Comparison of ENCODE assay signal across 18 cellular contexts in genomic region chr1:226104671-226105121, GRCh38. TPM values are rescaled to one million over a fixed set of nuclear protein-coding genes. Genes with fewer than 3 reads are reported as not detected.
DNase-seq lines count a peak whose midpoint lies in the region; ATAC-seq, FAIRE-seq and TF ChIP-seq lines count a peak whose summit lies in the region.
"Had no signal": no experiment of that assay in that cellular context is flagged by ENCODE, and none has a peak within 500 bp of the region (broad histone marks: within the 10 kb centered on the region; RNA-seq: fewer than 3 reads in every experiment).

No MANE protein-coding gene starts in this region.

- no peak overlapping the region for H3K9ac ChIP-seq in IMR-90 (ENCODE audit: low read depth, low read length)
- H3K9ac ChIP-seq in HepG2 (ENCODE audit: insufficient read depth, low read depth, low read length) = no peak overlapping the region

- H3K4me3 Mint-ChIP-seq in activated naive CD4-positive, alpha-beta T cell treated with anti-CD3 and anti-CD28 coated beads for 36 hours = no peak overlapping the region

- H4K91ac ChIP-seq in IMR-90 (ENCODE audit: insufficient read depth, low read depth, low read length) = no peak overlapping the region

- H3K4me2 ChIP-seq in IMR-90 (ENCODE audit: low read depth, low read length) = no peak overlapping the region
- H3K4me2 ChIP-seq in HepG2 (ENCODE audit: low read depth, low read length) = no peak overlapping the region
- H3K4me2 ChIP-seq: smooth muscle cell had no signal

- H3K4ac ChIP-seq in IMR-90 (ENCODE audit: low read depth, low read length) = no peak overlapping the region

- no peak overlapping the region for H2BK5ac ChIP-seq in IMR-90 (ENCODE audit: low read depth, low read length, poor library complexity, severe bottlenecking)

- FAIRE-seq in bronchial epithelial cell (lab: Jason Lieb, UNC) = no peak
- no peak for FAIRE-seq in HepG2 (lab: Jason Lieb, UNC)
- FAIRE-seq: endothelial cell of umbilical vein had no signal

- BruUV-seq in IMR-90 (replicated peaks; lab: Mats Ljungman, UMichigan) = no TSS peak
- no TSS peak for BruUV-seq in HepG2 (replicated peaks; lab: Mats Ljungman, UMichigan)

- intact Hi-C loops in IMR-90 (cut with micrococcal nuclease) = no loop called here
- intact Hi-C loops in HepG2 (cut with micrococcal nuclease; ENCODE audit: unreplicated experiment) = no loop called here
- intact Hi-C loops in activated naive CD4-positive, alpha-beta T cell treated with anti-CD3 and anti-CD28 coated beads for 36 hours (cut with micrococcal nuclease) = no loop called here

- H4K20me1 ChIP-seq in IMR-90 (ENCODE audit: insufficient read depth, low read length) = no peaks in the 10 kb centered on the region
- no peaks in the 10 kb centered on the region for H4K20me1 ChIP-seq in HepG2 (ENCODE audit: insufficient read depth, low read length)

- peak; percentile 75 for DNase-seq in EH (ENCODE audit: low read depth)
- peak; percentile 52 for DNase-seq in IMR-90
- peak; percentile 72 for DNase-seq in bronchial epithelial cell (ENCODE audit: low read depth)
- DNase-seq in HepG2 (ENCODE audit: low spot score) = no peak
- DNase-seq in GM03348 (ENCODE audit: low spot score) = no peak
- no peak for DNase-seq in activated naive CD4-positive, alpha-beta T cell treated with anti-CD3 and anti-CD28 coated beads for 36 hours
- DNase-seq in effector CD8-positive, alpha-beta T cell (lab: John Stamatoyannopoulos, UW) = no peak
- DNase-seq: activated CD4-positive, CD25-positive, alpha-beta regulatory T cell treated with anti-CD3 and anti-CD28 coated beads, Interleukin-2, amount 50 U/mL, for 72 hours; activated effector memory CD4-positive, alpha-beta T cell treated with anti-CD3 and anti-CD28 coated beads, Interleukin-2, amount 50 U/mL, for 16 hours; AML-193; amygdala; Caco-2; NCI-H1105 treated with DMSO at 0.1 percent for 48 hours; NCI-H2171 treated with DMSO at 0.1 percent for 48 hours; ovary had no signal

- no peak overlapping the region for H2BK20ac ChIP-seq in IMR-90 (ENCODE audit: low read depth, low read length)

- TF ChIP-seq CTCF in IMR-90 (conservative IDR thresholded peaks at IDR 0.05; ENCODE audit: low read depth, low read length) = no peak
- no peak for TF ChIP-seq CTCF in bronchial epithelial cell (IDR thresholded peaks at IDR 0.05; ENCODE audit: insufficient read depth, low read length, severe bottlenecking)
- no peak for TF ChIP-seq CTCF in HepG2 (CRISPR knock-in tag; IDR thresholded peaks at IDR 0.05)

- no peak overlapping the region for H2AK5ac ChIP-seq in IMR-90 (ENCODE audit: low read depth, low read length)

- no peaks in the 10 kb centered on the region for H3K36me3 Mint-ChIP-seq in activated naive CD4-positive, alpha-beta T cell treated with anti-CD3 and anti-CD28 coated beads for 36 hours (ENCODE audit: low read depth)

- H3K79me1 ChIP-seq in IMR-90 (ENCODE audit: low read depth in 1 of 2, low read length in 2 of 2) = no peaks in the 10 kb centered on the region

- CTCF ChIA-PET in IMR-90 (lab: Yijun Ruan, JAX) = no interaction called here
- CTCF ChIA-PET in HepG2 (lab: Yijun Ruan, JAX; ENCODE audit: low intra/inter-chr PET ratio, low total read pairs) = no interaction called here
- CTCF ChIA-PET in activated naive CD4-positive, alpha-beta T cell treated with anti-CD3 and anti-CD28 coated beads for 36 hours (lab: Charles Lee) = no interaction called here

- no peak overlapping the region for H2BK120ac ChIP-seq in IMR-90 (ENCODE audit: low read depth, low read length)

- H3K9me1 ChIP-seq in IMR-90 (ENCODE audit: insufficient read depth, low read length) = no peaks in the 10 kb centered on the region

- H3K56ac ChIP-seq in IMR-90 (ENCODE audit: extremely low read depth, insufficient read depth, low read length) = no peak overlapping the region

- in situ Hi-C loops in IMR-90 (cut with MboI; ENCODE audit: low sequenced_read_pairs) = no loop called here
- in situ Hi-C loops in HepG2 (cut with HindIII; ENCODE audit: extremely low pct_ligation_motif_present, low pct_unique_long_range_greater_than_20kb) = no loop called here

- no peak overlapping the region for H3K14ac ChIP-seq in IMR-90 (replicated peaks; ENCODE audit: low read depth, low read length)

- H3K4me3 ChIP-seq in IMR-90 (ENCODE audit: insufficient read depth, low read depth, low read length) = no peak overlapping the region
- no peak overlapping the region for H3K4me3 ChIP-seq in bronchial epithelial cell (ENCODE audit: low read depth, low read length)
- H3K4me3 ChIP-seq in HepG2 (replicated peaks in 1 of 3; ENCODE audit: insufficient read depth in 1 of 3, low read depth in 2 of 3, low read length in 3 of 3) = no peak overlapping the region
- H3K4me3 ChIP-seq: ovary, smooth muscle cell had no signal

- peak overlapping the region in 1 of 2 experiments; percentile 40; a peak in 2 of 4 replicates for H4K8ac ChIP-seq in IMR-90 (ENCODE audit: low read depth in 2 of 2, low read length in 2 of 2)

- H2BK15ac ChIP-seq in IMR-90 (ENCODE audit: low read depth, low read length) = no peak overlapping the region

- H2AK9ac ChIP-seq in IMR-90 (replicated peaks; ENCODE audit: low read depth, low read length, poor library complexity) = no peak overlapping the region

- peaks cover 2% of the 10 kb centered on the region for H3K27me3 Mint-ChIP-seq in activated naive CD4-positive, alpha-beta T cell treated with anti-CD3 and anti-CD28 coated beads for 36 hours (ENCODE audit: low read depth)

- WGBS in IMR-90 (ENCODE audit: extremely low coverage in 2 of 2, insufficient read length in 1 of 2), 2 experiments = 35% methylated on average over 8 of the region's 8 CpGs; no CpG with 5 or more reads in 1 of the 2 experiments
- WGBS in HepG2 (ENCODE audit: low lambda C conversion rate) = 36% methylated on average over 7 of the region's 8 CpGs

- H3K79me2 ChIP-seq in HepG2 (ENCODE audit: insufficient read depth, low read length) = no peaks in the 10 kb centered on the region

- peak; percentile 40 for ATAC-seq in IMR-90 (ENCODE audit: low read depth)
- no peak for ATAC-seq in HepG2
- ATAC-seq in activated CD4-positive, CD25-positive, alpha-beta regulatory T cell treated with anti-CD3 and anti-CD28 coated beads, Interleukin-2, amount 50 U/mL, for 24 hours = no peak

- peaks cover 15% of the 10 kb centered on the region for H3K4me1 Mint-ChIP-seq in activated naive CD4-positive, alpha-beta T cell treated with anti-CD3 and anti-CD28 coated beads for 36 hours (ENCODE audit: low read depth)

- TF ChIP-seq POLR2A in IMR-90 (IDR thresholded peaks at IDR 0.05; ENCODE audit: low read depth, low read length) (no peak), HepG2 (IDR thresholded peaks at IDR 0.05; ENCODE audit: insufficient read depth in 1 of 2, low read depth in 2 of 2, low read length in 2 of 2) (no peak)

- H3K36me3 ChIP-seq in IMR-90 (ENCODE audit: control insufficient read depth, insufficient read depth, low read length) (no peaks in the 10 kb centered on the region), bronchial epithelial cell (ENCODE audit: control insufficient read depth, insufficient read depth, low read length) (no peaks in the 10 kb centered on the region), HepG2 (replicated peaks in 1 of 2; ENCODE audit: control insufficient read depth in 1 of 2, insufficient read depth in 2 of 2, low read length in 2 of 2) (no peaks in the 10 kb centered on the region; a peak in 1 of 5 replicates)
- H3K36me3 ChIP-seq: ovary had no signal

- POLR2A ChIA-PET in IMR-90 (lab: Charles Lee; ENCODE audit: unreplicated experiment) = no interaction called here
- POLR2A ChIA-PET in HepG2 (lab: Yijun Ruan, JAX) = no interaction called here

- TF ChIP-seq EP300 in HepG2 (IDR thresholded peaks at IDR 0.05; ENCODE audit: low read depth in 2 of 2, low read length in 2 of 2) (no peak), HepG2 (CRISPR knock-in tag; IDR thresholded peaks at IDR 0.05; ENCODE audit: borderline replicate concordance) (no peak)

- H3K27ac ChIP-seq in IMR-90 (ENCODE audit: insufficient read depth, low read length) = no peak overlapping the region
- no peak overlapping the region for H3K27ac ChIP-seq in HepG2 (ENCODE audit: extremely low read length, insufficient read depth, low read length)
- H3K27ac ChIP-seq: ovary had no signal

- H3K27ac Mint-ChIP-seq in activated naive CD4-positive, alpha-beta T cell treated with anti-CD3 and anti-CD28 coated beads for 36 hours = no peak overlapping the region

- no peaks in the 10 kb centered on the region for H3K4me1 ChIP-seq in IMR-90 (ENCODE audit: control insufficient read depth, insufficient read depth, low read length)
- H3K4me1 ChIP-seq in HepG2 (ENCODE audit: insufficient read depth, low read length) = peaks cover 14% of the 10 kb centered on the region

- H3K27me3 ChIP-seq in IMR-90 (ENCODE audit: control insufficient read depth, insufficient read depth, low read length) (no peaks in the 10 kb centered on the region), bronchial epithelial cell (ENCODE audit: control insufficient read depth, insufficient read depth, low read length) (no peaks in the 10 kb centered on the region), HepG2 (ENCODE audit: control insufficient read depth in 1 of 2, insufficient read depth in 2 of 2, low read length in 2 of 2) (peaks cover 0 to 4% of the 10 kb centered on the region in 2 experiments; a peak in 3 of 5 replicates)
- H3K27me3 ChIP-seq: ovary had no signal

- H4K5ac ChIP-seq in IMR-90 (ENCODE audit: low read depth, low read length) = no peak overlapping the region

- TF ChIP-seq RAD21 in IMR-90 (IDR thresholded peaks at IDR 0.05; ENCODE audit: low read length) = no peak
- no peak for TF ChIP-seq RAD21 in HepG2 (CRISPR knock-in tag; IDR thresholded peaks at IDR 0.05)

- H2AFZ ChIP-seq in IMR-90 (replicated peaks; ENCODE audit: low read length, poor library complexity) = peak overlapping the region; percentile 53
- no peak overlapping the region for H2AFZ ChIP-seq in HepG2 (ENCODE audit: low read length)

- no peak overlapping the region for H3K23ac ChIP-seq in IMR-90 (ENCODE audit: low read depth, low read length)

- no peaks in the 10 kb centered on the region for H3K9me3 ChIP-seq in IMR-90 (ENCODE audit: control insufficient read depth, insufficient read depth, low read length)
- H3K9me3 ChIP-seq in HepG2 (ENCODE audit: low read length) = no peaks in the 10 kb centered on the region
- H3K9me3 ChIP-seq: Caco-2, ovary had no signal

- dilution Hi-C loops in IMR-90 (cut with HindIII; ENCODE audit: low sequenced_read_pairs, unreplicated experiment) = no loop called here

- no peaks in the 10 kb centered on the region for H3K9me3 Mint-ChIP-seq in activated naive CD4-positive, alpha-beta T cell treated with anti-CD3 and anti-CD28 coated beads for 36 hours

- no peak overlapping the region for H3K18ac ChIP-seq in IMR-90 (ENCODE audit: low read depth, low read length)

RNA-seq across cellular contexts. Expression of gene H3-3A, which starts 42.2 kb away (rescaled TPM):
- total RNA-seq in IMR-90 (2012; rRNA removed) (171 and 188 TPM in 2 replicates), bronchial epithelial cell (84.8 and 123 TPM in 2 replicates), HepG2 (2016; rRNA removed; fragmentation: Illumina TruSeq; extraction: Trizol) (221 and 312 TPM in 2 replicates)
- polyA plus RNA-seq in IMR-90 (2012; rRNA removed) (253 and 256 TPM in 2 replicates), HepG2 (2011; rRNA removed) (244 and 320 TPM in 2 replicates)
- 141 and 209 TPM in 2 replicates for polyA plus RNA-seq in IMR-90 (2012; cell fraction: cytosol; rRNA removed)
- polyA plus RNA-seq in IMR-90 (2012; cell fraction: nucleus; rRNA removed; ENCODE audit: low replicate concordance) = 46.9 and 78.7 TPM in 2 replicates
- total RNA-seq in HepG2 (2016; cell fraction: cytosol; rRNA removed; fragmentation: Illumina TruSeq; extraction: Trizol; ENCODE audit: low read depth) = 48.7 and 49.7 TPM in 2 replicates
- 221 and 332 TPM in 2 replicates for total RNA-seq in HepG2 (2016; cell fraction: insoluble cytoplasmic fraction; rRNA removed; fragmentation: Illumina TruSeq; extraction: Trizol)
- total RNA-seq in HepG2 (2016; cell fraction: membrane; rRNA removed; fragmentation: Illumina TruSeq; extraction: Trizol) = 115 and 120 TPM in 2 replicates
- 113 and 117 TPM in 2 replicates for total RNA-seq in HepG2 (2016; cell fraction: nucleus; rRNA removed; fragmentation: Illumina TruSeq; extraction: Trizol)
- polyA plus RNA-seq in HepG2 (2011; cell fraction: cytosol; rRNA removed) = 305 and 322 TPM in 2 replicates
- 46.1 and 49.0 TPM in 2 replicates for polyA plus RNA-seq in HepG2 (2011; cell fraction: nucleus; rRNA removed)
- polyA plus RNA-seq in HepG2 (2012) = 222 and 335 TPM in 2 replicates
- 115 and 127 TPM in 2 replicates for polyA plus RNA-seq in HepG2 (2016; cell fraction: cytosol; fragmentation: Illumina TruSeq; extraction: Trizol; ENCODE audit: low read depth)
- polyA plus RNA-seq in HepG2 (2016; cell fraction: insoluble cytoplasmic fraction; fragmentation: Illumina TruSeq; extraction: Trizol; ENCODE audit: low read depth) = 671 and 752 TPM in 2 replicates
- 212 and 224 TPM in 2 replicates for polyA plus RNA-seq in HepG2 (2016; cell fraction: membrane; fragmentation: Illumina TruSeq; extraction: Trizol; ENCODE audit: low read depth)
- 301 and 310 TPM in 2 replicates for polyA plus RNA-seq in HepG2 (2016; cell fraction: nucleus; fragmentation: Illumina TruSeq; extraction: Trizol; ENCODE audit: insufficient read depth, low read depth)
- 36.8 and 90.2 TPM in 2 replicates for polyA minus RNA-seq in HepG2 (2011; rRNA and poly(A)+ RNA removed; ENCODE audit: low replicate concordance)
- polyA minus RNA-seq in HepG2 (2011; cell fraction: cytosol; rRNA and poly(A)+ RNA removed) = 57.0 and 59.4 TPM in 2 replicates
- polyA minus RNA-seq in HepG2 (2011; cell fraction: nucleus; rRNA and poly(A)+ RNA removed) = 29.9 and 35.4 TPM in 2 replicates
- 100 to 1,000 TPM; 325 to 332 TPM for total RNA-seq in activated naive CD4-positive, alpha-beta T cell treated with anti-CD3 and anti-CD28 coated beads for 36 hours

Comparison
In these comparisons a context has a peak if more than half of its experiments do, and no peak if none do; other contexts are left out.
1. DNase-seq: peak in EH (single experiment), IMR-90 (single experiment) and bronchial epithelial cell (single experiment); none in HepG2 (single experiment), GM03348 (single experiment), activated naive CD4-positive, alpha-beta T cell treated with anti-CD3 and anti-CD28 coated beads for 36 hours (single experiment) and effector CD8-positive, alpha-beta T cell (single experiment).